ENCODE assay signal across 9 cellular contexts in the genomic region with DNA sequence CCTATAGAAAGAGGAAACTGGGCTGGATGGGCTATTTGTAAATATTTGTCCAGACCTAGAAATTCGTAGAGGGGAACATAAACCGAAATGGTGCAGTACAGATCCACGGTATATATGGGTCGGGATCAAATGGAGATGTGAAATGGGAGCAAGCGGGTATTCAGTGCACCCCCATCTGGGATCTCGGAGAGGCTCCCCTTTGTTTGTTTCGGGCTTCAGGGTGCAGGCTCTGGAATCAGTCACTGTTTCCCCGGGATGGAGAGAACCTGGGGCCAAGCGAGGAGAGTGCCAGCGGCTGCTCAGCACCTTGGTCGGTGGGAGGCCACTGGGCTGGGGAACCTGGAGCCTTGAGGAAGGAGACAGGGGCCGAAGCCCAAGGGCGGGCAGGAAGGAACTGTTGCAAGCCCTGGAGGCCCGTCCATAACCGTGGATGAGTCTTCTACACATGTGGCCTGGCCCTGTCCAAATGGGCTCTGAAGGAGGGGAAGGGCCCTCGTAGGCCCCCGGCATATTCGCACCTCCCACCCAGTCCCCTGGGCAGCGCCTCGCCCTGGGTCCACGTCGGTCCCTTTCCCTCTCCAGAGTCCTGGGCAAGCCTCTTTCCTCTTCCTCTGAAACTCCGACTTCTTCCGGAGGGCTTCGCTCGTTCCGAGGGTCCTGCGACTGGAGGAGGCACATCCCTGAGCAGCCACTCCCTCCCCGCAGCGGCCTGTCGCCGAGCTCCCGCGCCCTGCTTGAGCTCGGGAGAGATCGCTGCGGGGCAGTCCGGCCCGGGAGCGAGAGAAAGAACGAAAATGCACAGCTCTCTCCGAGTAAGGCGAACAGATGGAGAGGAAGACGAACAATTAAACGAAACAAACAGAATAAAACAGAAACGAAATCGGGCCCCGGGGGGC. TPM values are rescaled to one million over a fixed set of nuclear protein-coding genes. Genes with fewer than 3 reads are reported as not detected.
A peak's percentile ranks its signal among the peaks of the same experiment; 100 is the strongest.
DNase-seq lines count a peak whose midpoint lies in the region; ATAC-seq lines count a peak whose summit lies in the region.
"Had no signal": no experiment of that assay in that cellular context is flagged by ENCODE, and none has a peak within 500 bp of the region (broad histone marks: within the 10 kb centered on the region; RNA-seq: fewer than 3 reads in every experiment).

No MANE protein-coding gene starts in this region.

- H3K9ac ChIP-seq in adipocyte (ENCODE audit: low read length) (no peak overlapping the region), mesendoderm (ENCODE audit: low read length) (peak overlapping the region; percentile 12)

- H3K27me3 ChIP-seq in right cardiac atrium (ENCODE audit: control insufficient read depth, insufficient read depth): no peaks in the 10 kb centered on the region
- H3K27me3 ChIP-seq in adipocyte (replicated peaks; ENCODE audit: control insufficient read depth, insufficient read depth, low read length): peaks cover 83% of the 10 kb centered on the region
- peaks cover 65% of the 10 kb centered on the region for H3K27me3 ChIP-seq in mesendoderm (ENCODE audit: insufficient read depth, low read length, poor library complexity)

- no peak overlapping the region for H2BK15ac ChIP-seq in mesendoderm (replicated peaks; ENCODE audit: low read depth)

- intact Hi-C loops in right cardiac atrium (cut with DNase I): loop anchor here in 1 of 4 donors (10.0 kb wide), 1 partner anchor 105 kb away; no protein-coding TSS in a partner anchor
- intact Hi-C loops in Right ventricle myocardium superior (cut with DNase I): no loop called here

- ATAC-seq in right cardiac atrium (peak in 1 of 2 donors; percentile 8), Right ventricle myocardium superior (ENCODE audit: poor library complexity) (no peak), HG03354 (IDR thresholded peaks at IDR 0.05; ENCODE audit: poor library complexity, severe bottlenecking, unreplicated experiment) (no peak), HG03135 (IDR thresholded peaks at IDR 0.05; ENCODE audit: unreplicated experiment) (no peak), HG02588 (IDR thresholded peaks at IDR 0.05; ENCODE audit: unreplicated experiment) (no peak)

- no peak overlapping the region for H4K8ac ChIP-seq in mesendoderm (ENCODE audit: low read depth, low read length)

- DNase-seq in right cardiac atrium: no peak
- DNase-seq in Right ventricle myocardium superior: no peak
- peak; percentile 60 for DNase-seq in adipocyte (ENCODE audit: low read depth)
- DNase-seq in mesendoderm: peak; percentile 48
- DNase-seq in SW480 (ENCODE audit: low spot score): no peak
- DNase-seq: stimulated activated CD4-positive, alpha-beta T cell treated with anti-CD3 and anti-CD28 coated beads, Interleukin-15, amount 100 ng/mL, for 24 hours had no signal

- no peak overlapping the region for H2BK5ac ChIP-seq in mesendoderm (ENCODE audit: low read length)

- H3K27ac ChIP-seq in right cardiac atrium (ENCODE audit: low read length): no peak overlapping the region
- no peak overlapping the region for H3K27ac ChIP-seq in mesendoderm (ENCODE audit: low read depth, low read length)

- peaks cover 7% of the 10 kb centered on the region for H3K4me1 ChIP-seq in right cardiac atrium (ENCODE audit: control insufficient read depth, insufficient read depth, low read length)
- H3K4me1 ChIP-seq in adipocyte (ENCODE audit: control insufficient read depth, insufficient read depth, low read length): peaks cover 14% of the 10 kb centered on the region
- H3K4me1 ChIP-seq in mesendoderm (ENCODE audit: control insufficient read depth, low read depth, low read length): peaks cover 7% of the 10 kb centered on the region

- H3K9me3 ChIP-seq in right cardiac atrium (ENCODE audit: control insufficient read depth, low read length): no peaks in the 10 kb centered on the region
- H3K9me3 ChIP-seq in adipocyte (ENCODE audit: control insufficient read depth, low read length): no peaks in the 10 kb centered on the region

- no peak overlapping the region for H3K18ac ChIP-seq in mesendoderm (ENCODE audit: low read length)

- H3K4me3 ChIP-seq in right cardiac atrium (ENCODE audit: low read length): peak overlapping the region; percentile 22
- peak overlapping the region; percentile 67 for H3K4me3 ChIP-seq in adipocyte (ENCODE audit: low read length)
- H3K4me3 ChIP-seq in mesendoderm (ENCODE audit: low read length): no peak overlapping the region

- H3K4me2 ChIP-seq in mesendoderm (ENCODE audit: low read length): peak overlapping the region; percentile 44

- H3K4ac ChIP-seq in mesendoderm (ENCODE audit: low read depth, low read length): no peak overlapping the region

- no peak overlapping the region for H4K5ac ChIP-seq in mesendoderm (ENCODE audit: low read length)

- no peaks in the 10 kb centered on the region for H3K79me1 ChIP-seq in mesendoderm (ENCODE audit: low read length)

- no peak overlapping the region for H2BK120ac ChIP-seq in mesendoderm (ENCODE audit: low read depth, low read length)

- H3K79me2 ChIP-seq in mesendoderm (ENCODE audit: control insufficient read depth, insufficient read depth, low read length): no peaks in the 10 kb centered on the region

- WGBS in right cardiac atrium: 14% methylated on average over 48 of the region's 48 CpGs
- WGBS in mesendoderm (ENCODE audit: extremely low coverage, insufficient coverage, low lambda C conversion rate): no CpG with 5 or more reads among the region's 48 CpGs

- no peak overlapping the region for H2AK5ac ChIP-seq in mesendoderm (ENCODE audit: low read length)

- H3K36me3 ChIP-seq in adipocyte (ENCODE audit: control insufficient read depth, insufficient read depth, low read length, severe bottlenecking) (no peaks in the 10 kb centered on the region), mesendoderm (ENCODE audit: control insufficient read depth, insufficient read depth, low read length) (no peaks in the 10 kb centered on the region)

- no peak overlapping the region for H3K23ac ChIP-seq in mesendoderm (ENCODE audit: low read length)

- peak overlapping the region; percentile 44 for H3K56ac ChIP-seq in mesendoderm (ENCODE audit: low read length)

RNA-seq across cellular contexts. Expression of a gene that starts 3.0 kb away (rescaled TPM):
- total RNA-seq in right cardiac atrium (not detected), Right ventricle myocardium superior (not detected)
- polyA plus RNA-seq in right cardiac atrium: 0.05 TPM
- polyA plus RNA-seq in mesendoderm (2013, experiment 1 of 2): 0.49 TPM
- 0.41 TPM for polyA plus RNA-seq in mesendoderm (2013, experiment 2 of 2)

RNA-seq across cellular contexts. Expression of a gene that starts 28.3 kb away (rescaled TPM):
- total RNA-seq in right cardiac atrium: 100 to 1,000 TPM; 248 to 283 (median 250) TPM
- 264 TPM for polyA plus RNA-seq in right cardiac atrium
- total RNA-seq in Right ventricle myocardium superior: 539 TPM
- polyA plus RNA-seq in mesendoderm (2013, experiment 1 of 2): 46.7 TPM
- polyA plus RNA-seq in mesendoderm (2013, experiment 2 of 2): 47.7 TPM

Comparison
In these comparisons a context has a peak if more than half of its experiments do, and no peak if none do; other contexts are left out.
1. DNase-seq: peak in adipocyte (single experiment) and mesendoderm (single experiment); none in right cardiac atrium (0 of 3), Right ventricle myocardium superior (single experiment) and SW480 (single experiment).